9 cellular contexts compared by ENCODE assay signal in the genomic region with DNA sequence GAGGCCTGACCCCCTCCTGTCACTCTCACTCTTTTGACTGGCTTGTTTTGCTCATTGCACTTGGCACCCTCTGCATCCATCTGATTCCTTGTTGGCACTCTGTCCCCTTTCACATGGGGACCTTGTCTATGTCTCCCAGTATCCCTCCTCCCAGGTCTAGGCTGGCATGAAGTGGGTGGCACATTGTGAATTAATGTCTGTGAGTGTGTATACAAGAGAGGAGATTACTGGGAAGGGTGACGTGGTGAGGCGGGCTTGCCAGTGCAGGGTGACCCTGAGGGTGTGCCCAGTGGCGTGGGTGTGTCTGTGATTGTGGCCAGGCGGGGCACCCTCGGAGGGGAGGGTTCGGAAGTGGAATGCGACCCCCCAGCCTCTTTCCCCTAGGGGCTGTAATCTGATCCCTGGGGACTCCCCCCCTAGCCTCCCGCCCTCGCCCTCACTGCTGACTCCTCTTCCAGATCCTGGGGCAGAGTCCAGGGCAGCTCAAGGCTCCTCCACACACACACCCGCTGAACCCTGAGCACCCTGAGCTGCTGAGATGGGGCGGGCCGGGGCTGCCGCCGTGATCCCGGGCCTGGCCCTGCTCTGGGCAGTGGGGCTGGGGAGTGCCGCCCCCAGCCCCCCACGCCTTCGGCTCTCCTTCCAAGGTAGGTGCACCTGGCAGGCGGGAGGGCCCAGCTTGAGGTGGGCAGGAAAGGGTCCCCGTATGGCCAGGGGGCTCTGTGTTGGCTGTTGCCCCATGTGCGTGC. TPM values are rescaled to one million over a fixed set of nuclear protein-coding genes. Genes with fewer than 3 reads are reported as not detected.
DNase-seq lines count a peak whose midpoint lies in the region; TF ChIP-seq lines count a peak whose summit lies in the region.
"Had no signal": no experiment of that assay in that cellular context is flagged by ENCODE, and none has a peak within 500 bp of the region (broad histone marks: within the 10 kb centered on the region; RNA-seq: fewer than 3 reads in every experiment).

A gene (plus strand): TSS at position 445 of the 749 bp plus-strand sequence. CDS start 94 bp downstream, at position 539.

- DNase-seq in NCI-H748 (lab: John Stamatoyannopoulos, UW; ENCODE audit: unreplicated experiment): peak; percentile 11
- no peak for DNase-seq in NCI-H748 treated with DMSO at 0.1 percent for 48 hours (lab: John Stamatoyannopoulos, UW)
- DNase-seq in mucosa of gallbladder (ENCODE audit: low spot score): peak; percentile 84
- DNase-seq in uterus: peak; percentile 64
- no peak for DNase-seq in NCI-H510A (lab: John Stamatoyannopoulos, UW)
- no peak for DNase-seq in activated T-helper 1 cell treated with anti-CD3 and anti-CD28 coated beads, Interleukin-12 subunit alpha, Interleukin-12 subunit beta, Interleukin-2, Interleukin-4 antibody, amounts not matched to agents 30 ng/mL and 10 ng/mL and 1 ng/mL, durations not matched to agents 14 hours and 24 hours and 36 hours (ENCODE audit: low spot score)
- no peak for DNase-seq in activated CD4-positive, alpha-beta T cell treated with anti-CD3 and anti-CD28 coated beads, Interleukin-2, amount 10 ng/mL, durations not matched to agents 24 days and 14 days
- DNase-seq: naive thymus-derived CD8-positive, alpha-beta T cell had no signal

- no peaks in the 10 kb centered on the region for H3K36me3 Mint-ChIP-seq in activated T-helper 1 cell treated with anti-CD3 and anti-CD28 coated beads, Interleukin-12 subunit alpha, Interleukin-12 subunit beta, Interleukin-2, Interleukin-4 antibody, amounts not matched to agents 30 ng/mL and 10 ng/mL and 1 ng/mL, durations not matched to agents 14 hours and 24 hours and 36 hours (ENCODE audit: low read depth)
- H3K36me3 Mint-ChIP-seq in activated CD4-positive, alpha-beta T cell treated with anti-CD3 and anti-CD28 coated beads, Interleukin-2, amount 10 ng/mL, durations not matched to agents 24 days and 14 days (ENCODE audit: low read depth): no peaks in the 10 kb centered on the region
- H3K36me3 Mint-ChIP-seq: naive thymus-derived CD8-positive, alpha-beta T cell had no signal

- H3K4me3 ChIP-seq in endocrine pancreas (ENCODE audit: control insufficient read depth, insufficient read depth, low read length) (no peak within 1 kb of the TSS), uterus (peak within 1 kb of the TSS; percentile 44 to 63)

- TF ChIP-seq POLR2A in uterus (IDR thresholded peaks at IDR 0.05): peak in 1 of 2 donors; percentile 63

- peaks cover 18% of the 10 kb centered on the region for H3K27me3 Mint-ChIP-seq in activated T-helper 1 cell treated with anti-CD3 and anti-CD28 coated beads, Interleukin-12 subunit alpha, Interleukin-12 subunit beta, Interleukin-2, Interleukin-4 antibody, amounts not matched to agents 30 ng/mL and 10 ng/mL and 1 ng/mL, durations not matched to agents 14 hours and 24 hours and 36 hours (ENCODE audit: insufficient read depth)
- H3K27me3 Mint-ChIP-seq in activated CD4-positive, alpha-beta T cell treated with anti-CD3 and anti-CD28 coated beads, Interleukin-2, amount 10 ng/mL, durations not matched to agents 24 days and 14 days: peaks cover 31% of the 10 kb centered on the region

- intact Hi-C loops in uterus (cut with DNase I; ENCODE audit: low total_unique reads): no loop called here
- intact Hi-C loops in activated T-helper 1 cell treated with anti-CD3 and anti-CD28 coated beads, Interleukin-12 subunit alpha, Interleukin-12 subunit beta, Interleukin-2, Interleukin-4 antibody, amounts not matched to agents 30 ng/mL and 10 ng/mL and 1 ng/mL, durations not matched to agents 14 hours and 24 hours and 36 hours (cut with micrococcal nuclease): no loop called here
- intact Hi-C loops in activated CD4-positive, alpha-beta T cell treated with anti-CD3 and anti-CD28 coated beads, Interleukin-2, amount 10 ng/mL, durations not matched to agents 24 days and 14 days (cut with micrococcal nuclease): no loop called here

- H3K27ac Mint-ChIP-seq in activated T-helper 1 cell treated with anti-CD3 and anti-CD28 coated beads, Interleukin-12 subunit alpha, Interleukin-12 subunit beta, Interleukin-2, Interleukin-4 antibody, amounts not matched to agents 30 ng/mL and 10 ng/mL and 1 ng/mL, durations not matched to agents 14 hours and 24 hours and 36 hours: no peak within 1 kb of the TSS
- H3K27ac Mint-ChIP-seq in activated CD4-positive, alpha-beta T cell treated with anti-CD3 and anti-CD28 coated beads, Interleukin-2, amount 10 ng/mL, durations not matched to agents 24 days and 14 days: no peak within 1 kb of the TSS

- H3K36me3 ChIP-seq in endocrine pancreas (ENCODE audit: control insufficient read depth, insufficient read depth, low read length) (no peaks in the 10 kb centered on the region), uterus (no peaks in the 10 kb centered on the region)

- no peak within 1 kb of the TSS for H3K4me3 Mint-ChIP-seq in activated T-helper 1 cell treated with anti-CD3 and anti-CD28 coated beads, Interleukin-12 subunit alpha, Interleukin-12 subunit beta, Interleukin-2, Interleukin-4 antibody, amounts not matched to agents 30 ng/mL and 10 ng/mL and 1 ng/mL, durations not matched to agents 14 hours and 24 hours and 36 hours
- H3K4me3 Mint-ChIP-seq in activated CD4-positive, alpha-beta T cell treated with anti-CD3 and anti-CD28 coated beads, Interleukin-2, amount 10 ng/mL, durations not matched to agents 24 days and 14 days: no peak within 1 kb of the TSS
- H3K4me3 Mint-ChIP-seq: naive thymus-derived CD8-positive, alpha-beta T cell had no signal

- peak within 1 kb of the TSS; percentile 4 for H3K9ac ChIP-seq in endocrine pancreas (ENCODE audit: control insufficient read depth, insufficient read depth, low read length)

- H3K4me1 Mint-ChIP-seq in activated T-helper 1 cell treated with anti-CD3 and anti-CD28 coated beads, Interleukin-12 subunit alpha, Interleukin-12 subunit beta, Interleukin-2, Interleukin-4 antibody, amounts not matched to agents 30 ng/mL and 10 ng/mL and 1 ng/mL, durations not matched to agents 14 hours and 24 hours and 36 hours (ENCODE audit: low read depth): peaks cover 5% of the 10 kb centered on the region
- H3K4me1 Mint-ChIP-seq in activated CD4-positive, alpha-beta T cell treated with anti-CD3 and anti-CD28 coated beads, Interleukin-2, amount 10 ng/mL, durations not matched to agents 24 days and 14 days: peaks cover 13% of the 10 kb centered on the region

- H3K4me1 ChIP-seq in endocrine pancreas (ENCODE audit: control insufficient read depth, insufficient read depth, low read length) (no peaks in the 10 kb centered on the region), uterus (peaks cover 9 to 39% of the 10 kb centered on the region in 2 donors)

- H3K9me3 ChIP-seq in endocrine pancreas (ENCODE audit: control insufficient read depth, low read length): no peaks in the 10 kb centered on the region
- H3K9me3 ChIP-seq in uterus: no peaks in the 10 kb centered on the region

- H3K9me3 Mint-ChIP-seq in activated T-helper 1 cell treated with anti-CD3 and anti-CD28 coated beads, Interleukin-12 subunit alpha, Interleukin-12 subunit beta, Interleukin-2, Interleukin-4 antibody, amounts not matched to agents 30 ng/mL and 10 ng/mL and 1 ng/mL, durations not matched to agents 14 hours and 24 hours and 36 hours: no peaks in the 10 kb centered on the region
- H3K9me3 Mint-ChIP-seq in activated CD4-positive, alpha-beta T cell treated with anti-CD3 and anti-CD28 coated beads, Interleukin-2, amount 10 ng/mL, durations not matched to agents 24 days and 14 days: no peaks in the 10 kb centered on the region
- H3K9me3 Mint-ChIP-seq: naive thymus-derived CD8-positive, alpha-beta T cell had no signal

- TF ChIP-seq CTCF in uterus (IDR thresholded peaks at IDR 0.05): no peak

- H3K27me3 ChIP-seq in endocrine pancreas (ENCODE audit: control insufficient read depth, insufficient read depth, low read length) (peaks cover 6% of the 10 kb centered on the region), uterus (no peaks in the 10 kb centered on the region)

- H3K27ac ChIP-seq in uterus: peak within 1 kb of the TSS; percentile 97 to 99

RNA-seq across cellular contexts. Expression of the gene that starts here (rescaled TPM):
- total RNA-seq in mucosa of gallbladder (87.0 TPM), uterus (100 to 1,000 TPM in 1 of 4 donors, 10 to 100 TPM in 3; 24.1 to 113 (median 77.2) TPM)
- 0.49 and 1.0 TPM in 2 replicates for total RNA-seq in activated T-helper 1 cell treated with anti-CD3 and anti-CD28 coated beads, Interleukin-12 subunit alpha, Interleukin-12 subunit beta, Interleukin-2, Interleukin-4 antibody, amounts not matched to agents 30 ng/mL and 10 ng/mL and 1 ng/mL, durations not matched to agents 14 hours and 24 hours and 36 hours
- total RNA-seq in activated CD4-positive, alpha-beta T cell treated with anti-CD3 and anti-CD28 coated beads, Interleukin-2, amount 10 ng/mL, durations not matched to agents 24 days and 14 days: 0.45 and 0.82 TPM in 2 replicates

Comparison
In these comparisons a context has a peak if more than half of its experiments do, and no peak if none do; other contexts are left out.
1. RNA of the gene that starts here (total RNA-seq): 87.0 TPM in mucosa of gallbladder (single experiment) and 24.1 to 113 TPM in uterus; 0.45 to 0.82 TPM in activated CD4-positive, alpha-beta T cell treated with anti-CD3 and anti-CD28 coated beads, Interleukin-2, amount 10 ng/mL, durations not matched to agents 24 days and 14 days and 0.49 to 1.0 TPM in activated T-helper 1 cell treated with anti-CD3 and anti-CD28 coated beads, Interleukin-12 subunit alpha, Interleukin-12 subunit beta, Interleukin-2, Interleukin-4 antibody, amounts not matched to agents 30 ng/mL and 10 ng/mL and 1 ng/mL, durations not matched to agents 14 hours and 24 hours and 36 hours; every median in the first group is over 10 times any median in the second.
2. DNase-seq: peak in NCI-H748 (single experiment), mucosa of gallbladder (single experiment) and uterus (2 of 2); none in NCI-H748 treated with DMSO at 0.1 percent for 48 hours (single experiment), NCI-H510A (single experiment), activated T-helper 1 cell treated with anti-CD3 and anti-CD28 coated beads, Interleukin-12 subunit alpha, Interleukin-12 subunit beta, Interleukin-2, Interleukin-4 antibody, amounts not matched to agents 30 ng/mL and 10 ng/mL and 1 ng/mL, durations not matched to agents 14 hours and 24 hours and 36 hours (single experiment) and activated CD4-positive, alpha-beta T cell treated with anti-CD3 and anti-CD28 coated beads, Interleukin-2, amount 10 ng/mL, durations not matched to agents 24 days and 14 days (single experiment).